22 cellular contexts compared by ENCODE assay signal in the genomic region with DNA sequence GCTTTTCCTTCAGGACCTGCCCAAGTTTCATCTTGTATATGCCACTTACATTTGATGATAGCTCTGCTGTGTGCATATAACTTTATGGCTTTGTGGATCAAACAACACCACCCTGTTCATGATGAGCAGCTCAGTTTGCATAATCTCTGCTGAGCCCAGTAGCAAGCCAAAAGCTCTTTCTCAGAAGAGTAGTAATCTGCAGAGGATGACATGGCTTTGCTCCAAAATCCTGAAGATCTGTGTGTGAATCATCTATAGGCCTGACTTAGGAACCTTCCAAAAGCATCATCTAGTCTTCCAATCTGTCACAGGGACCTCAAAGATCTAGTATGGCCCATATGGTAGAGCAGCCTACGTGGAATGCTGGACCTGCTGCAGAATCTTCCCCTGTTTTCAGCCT.
"Had no signal": no experiment of that assay in that cellular context is flagged by ENCODE, and none has a peak within 500 bp of the region (broad histone marks: within the 10 kb centered on the region; RNA-seq: fewer than 3 reads in every experiment).

No MANE protein-coding gene starts in this region.

- H3K4me3 Mint-ChIP-seq: immature natural killer cell, memory B cell, mesothelial cell of epicardium, natural killer cell, neural crest cell had no signal

- H3K4me3 ChIP-seq: dorsolateral prefrontal cortex, left ventricle myocardium inferior, lower lobe of right lung, ovary, stomach, thoracic aorta, transverse colon had no signal

- H3K9me3 ChIP-seq: left ventricle myocardium inferior, lower lobe of right lung, ovary, stomach, thoracic aorta, transverse colon had no signal

- H3K27ac ChIP-seq: dorsolateral prefrontal cortex, left ventricle myocardium inferior, lower lobe of right lung, ovary, stomach, thoracic aorta, transverse colon had no signal

- FAIRE-seq: endometrium, keratinocyte, small intestine had no signal

- H3K36me3 Mint-ChIP-seq: immature natural killer cell, memory B cell, mesothelial cell of epicardium, natural killer cell had no signal

- H3K36me3 ChIP-seq: left ventricle myocardium inferior, lower lobe of right lung, ovary, stomach, thoracic aorta, transverse colon had no signal

- H3K27me3 ChIP-seq: ovary, transverse colon had no signal

- H3K4me1 Mint-ChIP-seq: immature natural killer cell, natural killer cell, neural crest cell had no signal

- H3K9me3 Mint-ChIP-seq: memory B cell, mesothelial cell of epicardium, neural crest cell had no signal

- H3K27me3 Mint-ChIP-seq: memory B cell had no signal

- H3K27ac Mint-ChIP-seq: immature natural killer cell, memory B cell, mesothelial cell of epicardium, natural killer cell had no signal

- DNase-seq: cortex of kidney; dorsolateral prefrontal cortex; effector CD8-positive, alpha-beta T cell; immature natural killer cell; left cardiac atrium; left ventricle myocardium inferior; lower lobe of right lung; natural killer cell; ovary; right cardiac atrium; small intestine; stimulated activated CD4-positive, alpha-beta T cell treated with anti-CD3 and anti-CD28 coated beads, Interleukin-12 subunit alpha, Interleukin-12 subunit beta, amount 100 ng/mL, for 4 hours; stimulated activated naive CD4-positive, alpha-beta T cell; stomach; substantia nigra; transverse colon had no signal

- H3K4me1 ChIP-seq: left ventricle myocardium inferior, lower lobe of right lung, stomach, transverse colon had no signal
